ENCODE assay signal across 31 cellular contexts in the genomic region with DNA sequence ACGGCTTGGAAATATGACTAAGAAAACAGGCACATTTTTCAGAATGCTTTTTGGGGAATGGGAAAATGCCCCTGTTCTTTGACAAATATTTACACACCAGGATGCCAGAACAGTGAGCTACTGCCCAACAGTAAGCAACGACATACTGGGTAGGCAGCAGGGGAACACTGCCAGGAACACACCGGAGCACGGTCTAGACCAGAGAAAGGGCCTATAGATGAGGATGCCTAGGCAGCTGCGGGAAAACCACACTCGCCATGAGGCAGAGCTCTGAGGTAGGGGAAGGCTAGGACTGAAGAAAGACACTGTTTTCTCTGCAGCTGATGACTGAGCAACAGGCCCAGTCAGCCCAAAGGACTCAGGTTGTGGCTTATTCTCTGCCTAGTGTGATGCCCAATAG. TPM values are rescaled to one million over a fixed set of nuclear protein-coding genes. Genes with fewer than 3 reads are reported as not detected.
"Had no signal": no experiment of that assay in that cellular context is flagged by ENCODE, and none has a peak within 500 bp of the region (broad histone marks: within the 10 kb centered on the region; RNA-seq: fewer than 3 reads in every experiment).

No MANE protein-coding gene starts in this region.

- DNase-seq: activated CD4-positive, alpha-beta memory T cell treated with anti-CD3 and anti-CD28 coated beads for 36 hours; activated CD4-positive, alpha-beta T cell treated with anti-CD3 and anti-CD28 coated beads for 36 hours; activated CD4-positive, alpha-beta T cell treated with anti-CD3 and anti-CD28 coated beads, Interleukin-2, amount 10 ng/mL, durations not matched to agents 24 days and 14 days; activated CD4-positive, CD25-positive, alpha-beta regulatory T cell; activated CD4-positive, CD25-positive, alpha-beta regulatory T cell treated with anti-CD3 and anti-CD28 coated beads, Interleukin-2, amount 50 U/mL, for 72 hours; activated CD8-positive, alpha-beta memory T cell treated with anti-CD3 and anti-CD28 coated beads, Interleukin-2, amount 10 ng/mL, durations not matched to agents 7 days and 5 days; activated CD8-positive, alpha-beta memory T cell treated with anti-CD3 and anti-CD28 coated beads, Interleukin-2, amount 50 U/mL, for 4 hours; activated CD8-positive, alpha-beta T cell treated with anti-CD3 and anti-CD28 coated beads, Interleukin-2, amount 10 ng/mL, durations not matched to agents 7 days and 5 days; activated effector memory CD4-positive, alpha-beta T cell treated with anti-CD3 and anti-CD28 coated beads, Interleukin-2, amount 50 U/mL, for 16 hours; activated naive CD4-positive, alpha-beta T cell treated with anti-CD3 and anti-CD28 coated beads for 36 hours; activated naive CD8-positive, alpha-beta T cell treated with anti-CD3 and anti-CD28 coated beads, Interleukin-2, amount 10 ng/mL, durations not matched to agents 7 days and 5 days; activated T-cell treated with anti-CD3 and anti-CD28 coated beads, Interleukin-2, amount 50 U/mL, for 1 hour; activated T-cell treated with anti-CD3 and anti-CD28 coated beads, Interleukin-2, amount 50 U/mL, for 48 hours; amniotic stem cell; anterior cingulate cortex; body of pancreas; cortex of kidney; dermis blood vessel endothelial cell; effector CD4-positive, alpha-beta T cell; effector memory CD8-positive, alpha-beta T cell; erythroblast; foreskin keratinocyte; gastrocnemius medialis; glutamatergic neuron; heart left ventricle; T-helper 2 cell had no signal

- H3K4me3 ChIP-seq: body of pancreas, breast epithelium, cardiac muscle cell, esophagus muscularis mucosa, gastrocnemius medialis, heart left ventricle had no signal

- ATAC-seq: activated CD4-positive, alpha-beta T cell treated with anti-CD3 and anti-CD28 coated beads for 36 hours; activated CD8-positive, alpha-beta memory T cell treated with anti-CD3 and anti-CD28 coated beads, Interleukin-2, amount 10 ng/mL, durations not matched to agents 7 days and 5 days; activated CD8-positive, alpha-beta T cell treated with anti-CD3 and anti-CD28 coated beads, Interleukin-2, amount 10 ng/mL, durations not matched to agents 7 days and 5 days; body of pancreas; effector memory CD8-positive, alpha-beta T cell; foreskin keratinocyte; gastrocnemius medialis; heart left ventricle had no signal

- H3K27ac ChIP-seq: body of pancreas, breast epithelium, cardiac muscle cell, esophagus muscularis mucosa, foreskin keratinocyte, gastrocnemius medialis, heart left ventricle had no signal

- H3K27me3 ChIP-seq: body of pancreas, breast epithelium, cardiac muscle cell, esophagus muscularis mucosa, foreskin keratinocyte, gastrocnemius medialis, heart left ventricle had no signal

- H3K4me1 ChIP-seq: body of pancreas, breast epithelium, esophagus muscularis mucosa, foreskin keratinocyte had no signal

- H3K9me3 ChIP-seq: body of pancreas, breast epithelium, esophagus muscularis mucosa, gastrocnemius medialis, heart left ventricle had no signal

RNA-seq across cellular contexts. Expression of a gene that starts 45.9 kb away (rescaled TPM):
- total RNA-seq: activated CD4-positive, alpha-beta memory T cell treated with anti-CD3 and anti-CD28 coated beads for 36 hours; activated CD8-positive, alpha-beta memory T cell treated with anti-CD3 and anti-CD28 coated beads for 36 hours; activated CD8-positive, alpha-beta T cell treated with anti-CD3 and anti-CD28 coated beads, Interleukin-2, amount 10 ng/mL, durations not matched to agents 7 days and 5 days; activated naive CD4-positive, alpha-beta T cell treated with anti-CD3 and anti-CD28 coated beads for 36 hours; activated naive CD8-positive, alpha-beta T cell treated with anti-CD3 and anti-CD28 coated beads, Interleukin-2, amount 10 ng/mL, durations not matched to agents 7 days and 5 days; body of pancreas; dermis blood vessel endothelial cell; esophagus muscularis mucosa; gastrocnemius medialis; T-helper 1 cell treated with Interleukin-12 subunit alpha and Interleukin-12 subunit beta and Interleukin-4 antibody, amounts not matched to agents 30 ng/mL and 1 ng/mL, for 36 hours had no signal
